In the genomic region with DNA sequence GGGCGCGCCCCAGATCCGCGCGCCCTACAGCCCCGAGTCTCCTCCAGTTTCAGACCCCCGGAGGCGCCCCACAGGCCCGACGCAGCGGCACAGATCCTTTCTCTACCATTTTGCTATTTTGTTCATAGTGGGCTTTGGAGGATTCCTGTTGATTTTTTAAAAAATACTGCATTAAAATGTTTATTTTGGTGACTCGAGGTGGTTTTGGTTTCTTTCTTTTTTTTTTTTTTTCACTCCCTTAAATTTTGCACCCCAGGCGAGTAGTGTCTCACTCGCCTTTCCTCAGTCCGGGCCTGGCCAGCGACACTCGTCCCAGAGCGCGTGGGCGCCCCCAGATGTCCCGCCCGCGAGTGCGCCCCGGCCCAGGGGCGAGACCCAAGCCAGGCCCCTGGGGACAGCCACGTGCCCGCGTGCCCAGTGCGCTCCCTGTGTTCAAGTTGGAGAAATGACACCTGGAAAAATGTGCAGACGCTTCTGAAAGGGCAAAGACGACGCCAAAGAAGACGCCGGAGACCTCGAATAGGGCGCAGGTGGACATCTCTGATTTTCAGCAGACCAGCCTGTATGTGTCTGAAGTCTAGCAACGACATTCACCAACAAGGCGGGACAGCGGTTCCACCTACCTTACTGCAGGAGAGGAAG, we compare ENCODE assay signal across 8 cellular contexts. TPM values are rescaled to one million over a fixed set of nuclear protein-coding genes. Genes with fewer than 3 reads are reported as not detected.
DNase-seq lines count a peak whose midpoint lies in the region; ATAC-seq, FAIRE-seq and TF ChIP-seq lines count a peak whose summit lies in the region.

No MANE protein-coding gene starts in this region.

- H3K4me3 Mint-ChIP-seq in activated naive CD8-positive, alpha-beta T cell treated with anti-CD3 and anti-CD28 coated beads, Interleukin-2, amount 50 U/mL, for 24 hours = peak overlapping the region; percentile 78

- peaks cover 41% of the 10 kb centered on the region for H3K27me3 Mint-ChIP-seq in activated naive CD8-positive, alpha-beta T cell treated with anti-CD3 and anti-CD28 coated beads, Interleukin-2, amount 50 U/mL, for 24 hours

- H3K27ac Mint-ChIP-seq in activated naive CD8-positive, alpha-beta T cell treated with anti-CD3 and anti-CD28 coated beads, Interleukin-2, amount 50 U/mL, for 24 hours = no peak overlapping the region

- H3K9me3 ChIP-seq in pancreas = no peaks in the 10 kb centered on the region

- H3K4me3 ChIP-seq in GM08714 (ENCODE audit: low read length) = peak overlapping the region; percentile 82
- peak overlapping the region; percentile 79 to 99 (median 96) for H3K4me3 ChIP-seq in pancreas

- H3K4me1 ChIP-seq in pancreas = peaks cover 0 to 6% (median 4%) of the 10 kb centered on the region in 3 donors

- no peaks in the 10 kb centered on the region for H3K27me3 ChIP-seq in pancreas

- no peaks in the 10 kb centered on the region for H3K9me3 Mint-ChIP-seq in activated naive CD8-positive, alpha-beta T cell treated with anti-CD3 and anti-CD28 coated beads, Interleukin-2, amount 50 U/mL, for 24 hours

- DNase-seq in NCI-H526 (lab: John Stamatoyannopoulos, UW) (peak; percentile 8 to 76), left cardiac atrium (peak; percentile 79), pancreas (peak; percentile 83 to 92 (median 86))
- peak; percentile 25 for DNase-seq in activated naive CD8-positive, alpha-beta T cell treated with anti-CD3 and anti-CD28 coated beads, Interleukin-2, amount 50 U/mL, for 24 hours

- intact Hi-C loops in left cardiac atrium (cut with DNase I) = loop anchor here (1.0 to 10.0 kb wide), 3 partner anchors 96 to 140 kb away; no protein-coding TSS in a partner anchor
- intact Hi-C loops in pancreas (cut with DNase I) = loop anchor here in 2 of 3 donors (5.0 to 10.0 kb wide), 3 partner anchors 82 to 100 kb away; no protein-coding TSS in a partner anchor

- H3K27ac ChIP-seq in pancreas = peak overlapping the region; percentile 98 to 99 (median 98)

- peak; percentile 48 for ATAC-seq in HG02852 (IDR thresholded peaks at IDR 0.05; ENCODE audit: unreplicated experiment)
- ATAC-seq in activated naive CD8-positive, alpha-beta T cell treated with anti-CD3 and anti-CD28 coated beads, Interleukin-2, amount 50 U/mL, for 24 hours = no peak
- peak; percentile 78 for ATAC-seq in left cardiac atrium
- ATAC-seq in pancreas = peak; percentile 66 to 81 (median 76)
- ATAC-seq in HG03521 (IDR thresholded peaks at IDR 0.05; ENCODE audit: unreplicated experiment) = no peak
- no peak for ATAC-seq in HG03175 (IDR thresholded peaks at IDR 0.05; ENCODE audit: unreplicated experiment)

- H3K36me3 ChIP-seq in pancreas = no peaks in the 10 kb centered on the region

- H3K4me1 Mint-ChIP-seq in activated naive CD8-positive, alpha-beta T cell treated with anti-CD3 and anti-CD28 coated beads, Interleukin-2, amount 50 U/mL, for 24 hours = peaks cover 12% of the 10 kb centered on the region

- peak in 3 of 4 donors; percentile 16 to 22 (median 18) for TF ChIP-seq CTCF in pancreas (IDR thresholded peaks at IDR 0.05)

- 1 to 2% methylated on average over 39 of the region's 40 CpGs for WGBS in pancreas, 2 donors

- FAIRE-seq in pancreas (lab: Jason Lieb, UNC) = no peak

- no peaks in the 10 kb centered on the region for H3K36me3 Mint-ChIP-seq in activated naive CD8-positive, alpha-beta T cell treated with anti-CD3 and anti-CD28 coated beads, Interleukin-2, amount 50 U/mL, for 24 hours (ENCODE audit: low read depth)

RNA-seq across cellular contexts. Expression of a gene that starts 0.5 kb away (rescaled TPM):
- total RNA-seq in left cardiac atrium = 10 to 100 TPM; 44.6 to 52.9 TPM
- 100 to 1,000 TPM in 5 of 6 donors, 10 to 100 TPM in 1; 90.5 to 205 (median 129) TPM for total RNA-seq in pancreas
- 10 to 100 TPM; 45.1 to 48.7 TPM for polyA plus RNA-seq in pancreas

RNA-seq across cellular contexts. Expression of a gene that starts 54.0 kb away (rescaled TPM):
- total RNA-seq in left cardiac atrium (10 to 100 TPM in 1 of 2 donors, 1 to 10 TPM in 1; 9.9 to 11.7 TPM), pancreas (10 to 100 TPM; 17.7 to 45.4 (median 22.4) TPM)
- 10 to 100 TPM; 17.1 to 26.6 TPM for polyA plus RNA-seq in pancreas

Comparison
In these comparisons a context has a peak if more than half of its experiments do, and no peak if none do; other contexts are left out.
1. ATAC-seq: peak in HG02852 (single experiment), left cardiac atrium (2 of 2) and pancreas (4 of 4); none in activated naive CD8-positive, alpha-beta T cell treated with anti-CD3 and anti-CD28 coated beads, Interleukin-2, amount 50 U/mL, for 24 hours (single experiment), HG03521 (single experiment) and HG03175 (single experiment).
2. DNase-seq: peak in every context shown above with its lines; median percentile 86 in pancreas; 79 in left cardiac atrium; 42 in NCI-H526; 25 in activated naive CD8-positive, alpha-beta T cell treated with anti-CD3 and anti-CD28 coated beads, Interleukin-2, amount 50 U/mL, for 24 hours.